ENCODE assay signal across 22 cellular contexts in the genomic region with DNA sequence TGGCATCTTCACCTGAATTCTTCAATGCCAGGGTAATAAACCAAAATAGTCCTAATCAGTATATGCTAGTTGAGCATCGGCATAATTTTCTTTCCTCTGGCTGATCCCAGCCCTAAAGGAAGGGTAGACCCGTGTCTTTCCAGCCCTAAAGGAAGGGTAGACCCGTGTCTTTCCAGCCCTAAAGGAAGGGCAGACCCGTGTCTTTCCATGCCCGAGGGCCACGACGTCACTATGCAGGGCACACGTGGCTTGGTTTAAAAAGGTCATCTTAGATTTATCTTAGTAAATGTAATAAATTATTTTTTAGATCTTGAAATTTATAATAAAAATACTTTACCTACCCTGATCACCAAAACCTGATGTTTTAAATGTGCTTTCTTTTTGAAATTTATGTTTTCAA. TPM values are rescaled to one million over a fixed set of nuclear protein-coding genes. Genes with fewer than 3 reads are reported as not detected.
DNase-seq lines count a peak whose midpoint lies in the region; ATAC-seq and TF ChIP-seq lines count a peak whose summit lies in the region.
"Had no signal": no experiment of that assay in that cellular context is flagged by ENCODE, and none has a peak within 500 bp of the region (broad histone marks: within the 10 kb centered on the region; RNA-seq: fewer than 3 reads in every experiment).

No MANE protein-coding gene starts in this region.

- no peak overlapping the region for H3K4me3 ChIP-seq in A673 (ENCODE audit: low read depth, low read length, poor library complexity, severe bottlenecking)
- H3K4me3 ChIP-seq: SK-N-MC had no signal

- H3K4me1 Mint-ChIP-seq in Calu3 (ENCODE audit: low read depth, unreplicated experiment): no peaks in the 10 kb centered on the region
- H3K4me1 Mint-ChIP-seq in activated T-helper 17 cell treated with anti-CD3 and anti-CD28 coated beads, Interleukin-2, amount 50 U/mL, for 72 hours: peaks cover 13% of the 10 kb centered on the region
- peaks cover 16% of the 10 kb centered on the region for H3K4me1 Mint-ChIP-seq in activated CD4-positive, alpha-beta memory T cell treated with anti-CD3 and anti-CD28 coated beads, Interleukin-2, amount 10 ng/mL, durations not matched to agents 7 days and 5 days
- peaks cover 13% of the 10 kb centered on the region for H3K4me1 Mint-ChIP-seq in activated CD4-positive, alpha-beta memory T cell treated with anti-CD3 and anti-CD28 coated beads for 36 hours (ENCODE audit: low read depth)

- peaks cover 15% of the 10 kb centered on the region for H3K4me1 ChIP-seq in A673 (ENCODE audit: insufficient read depth, low read length, poor library complexity, severe bottlenecking)

- H3K9me3 Mint-ChIP-seq in Calu3 (ENCODE audit: low read depth, unreplicated experiment): no peaks in the 10 kb centered on the region
- H3K9me3 Mint-ChIP-seq in activated T-helper 17 cell treated with anti-CD3 and anti-CD28 coated beads, Interleukin-2, amount 50 U/mL, for 72 hours: no peaks in the 10 kb centered on the region
- no peaks in the 10 kb centered on the region for H3K9me3 Mint-ChIP-seq in activated CD4-positive, alpha-beta memory T cell treated with anti-CD3 and anti-CD28 coated beads, Interleukin-2, amount 10 ng/mL, durations not matched to agents 7 days and 5 days
- no peaks in the 10 kb centered on the region for H3K9me3 Mint-ChIP-seq in activated CD4-positive, alpha-beta memory T cell treated with anti-CD3 and anti-CD28 coated beads for 36 hours
- H3K9me3 Mint-ChIP-seq: CD14-positive monocyte, IgD-negative memory B cell had no signal

- no peak for DNase-seq in A673 (ENCODE audit: low spot score)
- DNase-seq in Calu3: no peak
- DNase-seq in mesenteric fat pad (ENCODE audit: low spot score): peak; percentile 12
- DNase-seq in activated CD4-positive, alpha-beta memory T cell treated with anti-CD3 and anti-CD28 coated beads, Interleukin-2, amount 10 ng/mL, durations not matched to agents 7 days and 5 days: no peak
- no peak for DNase-seq in activated CD4-positive, alpha-beta memory T cell treated with anti-CD3 and anti-CD28 coated beads for 36 hours
- DNase-seq: COR-L47, DMS153, H7, Karpas-422, NCI-H1694, NCI-H2081, NCI-H2171, NCI-H524 treated with DMSO at 0.1 percent for 48 hours, NCI-H82, SW 1271 had no signal

- CTCF ChIA-PET in A673 (lab: Charles Lee) (no interaction called here), Calu3 (lab: Charles Lee) (no interaction called here)
- CTCF ChIA-PET in activated CD4-positive, alpha-beta memory T cell treated with anti-CD3 and anti-CD28 coated beads, Interleukin-2, amount 10 ng/mL, durations not matched to agents 7 days and 5 days (lab: Charles Lee): no interaction called here
- CTCF ChIA-PET in activated CD4-positive, alpha-beta memory T cell treated with anti-CD3 and anti-CD28 coated beads for 36 hours (lab: Charles Lee): no interaction called here

- no peak overlapping the region for H3K27ac ChIP-seq in A673 (ENCODE audit: low read depth, low read length, poor library complexity, severe bottlenecking)
- H3K27ac ChIP-seq: SK-N-MC had no signal

- H3K9me3 ChIP-seq in A673 (ENCODE audit: low read depth, low read length, poor library complexity, severe bottlenecking): no peaks in the 10 kb centered on the region

- no peak for TF ChIP-seq CTCF in A673 (conservative IDR thresholded peaks at IDR 0.05; ENCODE audit: low read depth, low read length)
- no peak for TF ChIP-seq CTCF in Calu3 (IDR thresholded peaks at IDR 0.05; ENCODE audit: unreplicated experiment)

- ATAC-seq in activated T-helper 17 cell treated with anti-CD3 and anti-CD28 coated beads, Interleukin-2, amount 50 U/mL, for 72 hours (replicated peaks): no peak
- ATAC-seq in activated CD4-positive, CD25-positive, alpha-beta regulatory T cell treated with anti-CD3 and anti-CD28 coated beads, Interleukin-2, amount 50 U/mL, for 24 hours: no peak
- ATAC-seq: Right ventricle myocardium inferior had no signal

- peaks cover 31% of the 10 kb centered on the region for H3K36me3 ChIP-seq in A673 (ENCODE audit: insufficient read depth, low read length, poor library complexity, severe bottlenecking)

- H3K27me3 Mint-ChIP-seq in Calu3 (ENCODE audit: unreplicated experiment): no peaks in the 10 kb centered on the region
- no peaks in the 10 kb centered on the region for H3K27me3 Mint-ChIP-seq in activated T-helper 17 cell treated with anti-CD3 and anti-CD28 coated beads, Interleukin-2, amount 50 U/mL, for 72 hours
- no peaks in the 10 kb centered on the region for H3K27me3 Mint-ChIP-seq in activated CD4-positive, alpha-beta memory T cell treated with anti-CD3 and anti-CD28 coated beads, Interleukin-2, amount 10 ng/mL, durations not matched to agents 7 days and 5 days
- no peaks in the 10 kb centered on the region for H3K27me3 Mint-ChIP-seq in activated CD4-positive, alpha-beta memory T cell treated with anti-CD3 and anti-CD28 coated beads for 36 hours
- H3K27me3 Mint-ChIP-seq: B cell, IgD-negative memory B cell had no signal

- H3K4me3 Mint-ChIP-seq in Calu3 (ENCODE audit: low read depth, unreplicated experiment): no peak overlapping the region
- no peak overlapping the region for H3K4me3 Mint-ChIP-seq in activated T-helper 17 cell treated with anti-CD3 and anti-CD28 coated beads, Interleukin-2, amount 50 U/mL, for 72 hours
- no peak overlapping the region for H3K4me3 Mint-ChIP-seq in activated CD4-positive, alpha-beta memory T cell treated with anti-CD3 and anti-CD28 coated beads, Interleukin-2, amount 10 ng/mL, durations not matched to agents 7 days and 5 days
- no peak overlapping the region for H3K4me3 Mint-ChIP-seq in activated CD4-positive, alpha-beta memory T cell treated with anti-CD3 and anti-CD28 coated beads for 36 hours
- H3K4me3 Mint-ChIP-seq: B cell, CD14-positive monocyte, IgD-negative memory B cell had no signal

- no peaks in the 10 kb centered on the region for H3K27me3 ChIP-seq in A673 (replicated peaks; ENCODE audit: insufficient read depth, low read depth, low read length, poor library complexity)

- H3K36me3 Mint-ChIP-seq in Calu3 (ENCODE audit: insufficient read depth, unreplicated experiment): peaks cover 41% of the 10 kb centered on the region
- peaks cover 73% of the 10 kb centered on the region for H3K36me3 Mint-ChIP-seq in activated T-helper 17 cell treated with anti-CD3 and anti-CD28 coated beads, Interleukin-2, amount 50 U/mL, for 72 hours (ENCODE audit: low read depth)
- peaks cover 22% of the 10 kb centered on the region for H3K36me3 Mint-ChIP-seq in activated CD4-positive, alpha-beta memory T cell treated with anti-CD3 and anti-CD28 coated beads, Interleukin-2, amount 10 ng/mL, durations not matched to agents 7 days and 5 days (ENCODE audit: low read depth)
- H3K36me3 Mint-ChIP-seq in activated CD4-positive, alpha-beta memory T cell treated with anti-CD3 and anti-CD28 coated beads for 36 hours: peaks cover 14% of the 10 kb centered on the region

- intact Hi-C loops in A673 (cut with micrococcal nuclease; ENCODE audit: unreplicated experiment) (no loop called here), Calu3 (cut with micrococcal nuclease; ENCODE audit: unreplicated experiment) (no loop called here)
- intact Hi-C loops in activated CD4-positive, alpha-beta memory T cell treated with anti-CD3 and anti-CD28 coated beads for 36 hours (cut with micrococcal nuclease): no loop called here

- BruUV-seq in A673 (replicated peaks; lab: Mats Ljungman, UMichigan) (TSS peak; percentile 49), Calu3 (replicated peaks; lab: Mats Ljungman, UMichigan) (TSS peak; percentile 44)

- peak overlapping the region; percentile 19 for H3K27ac Mint-ChIP-seq in Calu3 (ENCODE audit: unreplicated experiment)
- H3K27ac Mint-ChIP-seq in activated T-helper 17 cell treated with anti-CD3 and anti-CD28 coated beads, Interleukin-2, amount 50 U/mL, for 72 hours: peak overlapping the region; percentile 58
- H3K27ac Mint-ChIP-seq in activated CD4-positive, alpha-beta memory T cell treated with anti-CD3 and anti-CD28 coated beads, Interleukin-2, amount 10 ng/mL, durations not matched to agents 7 days and 5 days: no peak overlapping the region
- no peak overlapping the region for H3K27ac Mint-ChIP-seq in activated CD4-positive, alpha-beta memory T cell treated with anti-CD3 and anti-CD28 coated beads for 36 hours

- POLR2A ChIA-PET in A673 (lab: Charles Lee; ENCODE audit: low non-redundant PET): no interaction called here
- POLR2A ChIA-PET in activated CD4-positive, alpha-beta memory T cell treated with anti-CD3 and anti-CD28 coated beads, Interleukin-2, amount 10 ng/mL, durations not matched to agents 7 days and 5 days (lab: Charles Lee): no interaction called here
- POLR2A ChIA-PET in activated CD4-positive, alpha-beta memory T cell treated with anti-CD3 and anti-CD28 coated beads for 36 hours (lab: Charles Lee): no interaction called here

RNA-seq across cellular contexts. Expression of gene BID, which starts 45.5 kb away (rescaled TPM):
- total RNA-seq in A673 (2021) (72.8 and 74.6 TPM in 2 replicates), Calu3 (2022) (99.3 and 103 TPM in 2 replicates), mesenteric fat pad (30.6 TPM)
- 10 to 100 TPM in 1 of 2 donors, 1 to 10 TPM in 1; 6.2 to 19.2 TPM for total RNA-seq in activated T-helper 17 cell treated with anti-CD3 and anti-CD28 coated beads, Interleukin-2, amount 50 U/mL, for 72 hours
- 10 to 100 TPM; 21.4 to 25.7 TPM for total RNA-seq in activated CD4-positive, alpha-beta memory T cell treated with anti-CD3 and anti-CD28 coated beads, Interleukin-2, amount 10 ng/mL, durations not matched to agents 7 days and 5 days
- total RNA-seq in activated CD4-positive, alpha-beta memory T cell treated with anti-CD3 and anti-CD28 coated beads for 36 hours: 10 to 100 TPM; 22.3 to 24.7 TPM

Comparison
In these comparisons a context has a peak if more than half of its experiments do, and no peak if none do; other contexts are left out.
1. H3K27ac Mint-ChIP-seq: peak in Calu3 (single experiment) and activated T-helper 17 cell treated with anti-CD3 and anti-CD28 coated beads, Interleukin-2, amount 50 U/mL, for 72 hours (single experiment); none in activated CD4-positive, alpha-beta memory T cell treated with anti-CD3 and anti-CD28 coated beads, Interleukin-2, amount 10 ng/mL, durations not matched to agents 7 days and 5 days (single experiment) and activated CD4-positive, alpha-beta memory T cell treated with anti-CD3 and anti-CD28 coated beads for 36 hours (single experiment).